Comparison of ENCODE assay signal across 1 cellular context in genomic region chrX:120244395-120244734, GRCh38.
A peak's percentile ranks its signal among the peaks of the same experiment; 100 is the strongest.
TF ChIP-seq lines count a peak whose summit lies in the region.

No MANE protein-coding gene starts in this region.

TF ChIP-seq in HEK293, 187 proteins besides CTCF, POLR2A, EP300 and RAD21 (continued from another document):
- no peak for TF ChIP-seq OVOL3 (tag by site-specific recombination; IDR thresholded peaks at IDR 0.05)
- no peak; the same call in 1 of the 2 replicates for TF ChIP-seq ZBTB17 (tag by site-specific recombination; IDR thresholded peaks at IDR 0.05)
- TF ChIP-seq ZNF645 (tag by site-specific recombination; IDR thresholded peaks at IDR 0.05) = no peak
- no peak for TF ChIP-seq SALL2 (tag by site-specific recombination; IDR thresholded peaks at IDR 0.05; ENCODE audit: borderline replicate concordance)
- TF ChIP-seq ZNF335 (tag by site-specific recombination; conservative IDR thresholded peaks at IDR 0.05) = peak; percentile 79
- TF ChIP-seq ZNF324 (tag by site-specific recombination; IDR thresholded peaks at IDR 0.05) = no peak
- TF ChIP-seq ZBTB20 (tag by site-specific recombination; IDR thresholded peaks at IDR 0.05) = no peak
- no peak for TF ChIP-seq HOXC10 (CRISPR knock-in tag; IDR thresholded peaks at IDR 0.05)
- TF ChIP-seq, protein P1, sequence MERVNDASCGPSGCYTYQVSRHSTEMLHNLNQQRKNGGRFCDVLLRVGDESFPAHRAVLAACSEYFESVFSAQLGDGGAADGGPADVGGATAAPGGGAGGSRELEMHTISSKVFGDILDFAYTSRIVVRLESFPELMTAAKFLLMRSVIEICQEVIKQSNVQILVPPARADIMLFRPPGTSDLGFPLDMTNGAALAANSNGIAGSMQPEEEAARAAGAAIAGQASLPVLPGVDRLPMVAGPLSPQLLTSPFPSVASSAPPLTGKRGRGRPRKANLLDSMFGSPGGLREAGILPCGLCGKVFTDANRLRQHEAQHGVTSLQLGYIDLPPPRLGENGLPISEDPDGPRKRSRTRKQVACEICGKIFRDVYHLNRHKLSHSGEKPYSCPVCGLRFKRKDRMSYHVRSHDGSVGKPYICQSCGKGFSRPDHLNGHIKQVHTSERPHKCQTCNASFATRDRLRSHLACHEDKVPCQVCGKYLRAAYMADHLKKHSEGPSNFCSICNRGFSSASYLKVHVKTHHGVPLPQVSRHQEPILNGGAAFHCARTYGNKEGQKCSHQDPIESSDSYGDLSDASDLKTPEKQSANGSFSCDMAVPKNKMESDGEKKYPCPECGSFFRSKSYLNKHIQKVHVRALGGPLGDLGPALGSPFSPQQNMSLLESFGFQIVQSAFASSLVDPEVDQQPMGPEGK (tag by site-specific recombination; IDR thresholded peaks at IDR 0.05) = peak; percentile 11; the same call in 1 of the 2 replicates
- TF ChIP-seq ZNF626 (tag by site-specific recombination; IDR thresholded peaks at IDR 0.05) = no peak
